Comparison of ENCODE assay signal across 8 cellular contexts in genomic region chr12:96399919-96400630, GRCh38. TPM values are rescaled to one million over a fixed set of nuclear protein-coding genes. Genes with fewer than 3 reads are reported as not detected.
DNase-seq lines count a peak whose midpoint lies in the region; ATAC-seq and TF ChIP-seq lines count a peak whose summit lies in the region.

Gene CDK17, minus strand, starts transcription at chr12:96400439. Its CDS starts 65,603 bp downstream, at chr12:96334836.

- H2BK5ac ChIP-seq in IMR-90 (ENCODE audit: low read depth, low read length, poor library complexity, severe bottlenecking): peak within 1 kb of the TSS; percentile 95

- peak within 1 kb of the TSS; percentile 97 for H3K18ac ChIP-seq in IMR-90 (ENCODE audit: low read depth, low read length)

- H3K14ac ChIP-seq in IMR-90 (replicated peaks; ENCODE audit: low read depth, low read length): peak within 1 kb of the TSS; percentile 91

- peak within 1 kb of the TSS; percentile 97 for H3K23ac ChIP-seq in IMR-90 (ENCODE audit: low read depth, low read length)

- peak within 1 kb of the TSS; percentile 93 for H2AK5ac ChIP-seq in IMR-90 (ENCODE audit: low read depth, low read length)

- H2AFZ ChIP-seq in IMR-90 (replicated peaks; ENCODE audit: low read length, poor library complexity) (peak within 1 kb of the TSS; percentile 91), OCI-LY3 (ENCODE audit: low read depth, low read length) (peak within 1 kb of the TSS; percentile 100)

- 0 out of 2 replicates have a peak, but pooled peaks cover 2% of the 10 kb centered on the region for H3K9me1 ChIP-seq in IMR-90 (ENCODE audit: insufficient read depth, low read length)

- H3K4me3 ChIP-seq in IMR-90 (ENCODE audit: insufficient read depth, low read depth, low read length) (peak within 1 kb of the TSS; percentile 82), OCI-LY3 (ENCODE audit: low read length) (peak within 1 kb of the TSS; percentile 95), epithelial cell of proximal tubule (ENCODE audit: low read depth, low read length) (peak within 1 kb of the TSS; percentile 82), mucosa of stomach (ENCODE audit: low read length) (peak within 1 kb of the TSS; percentile 43)

- TF ChIP-seq CTCF in IMR-90 (conservative IDR thresholded peaks at IDR 0.05; ENCODE audit: low read depth, low read length): peak; percentile 59
- TF ChIP-seq CTCF in OCI-LY3 (IDR thresholded peaks at IDR 0.05; ENCODE audit: low read depth, low read length): no peak; the same call in 1 of the 2 replicates
- TF ChIP-seq CTCF in epithelial cell of proximal tubule (conservative IDR thresholded peaks at IDR 0.05; ENCODE audit: low read depth, low read length): peak; percentile 43

- H3K79me2 ChIP-seq in OCI-LY3 (ENCODE audit: low read length): peaks cover 45% of the 10 kb centered on the region

- H3K36me3 ChIP-seq in IMR-90 (ENCODE audit: control insufficient read depth, insufficient read depth, low read length) (no peaks in the 10 kb centered on the region), OCI-LY3 (replicated peaks; ENCODE audit: low read depth, low read length) (no peaks in the 10 kb centered on the region), mucosa of stomach (ENCODE audit: control insufficient read depth, insufficient read depth, low read length) (no peaks in the 10 kb centered on the region)

- peak within 1 kb of the TSS; percentile 87; the same call in 2 of the 3 replicates for H2BK15ac ChIP-seq in IMR-90 (ENCODE audit: low read depth, low read length)

- TF ChIP-seq POLR2A in IMR-90 (IDR thresholded peaks at IDR 0.05; ENCODE audit: low read depth, low read length): peak; percentile 84

- peak; percentile 38 for TF ChIP-seq RAD21 in IMR-90 (IDR thresholded peaks at IDR 0.05; ENCODE audit: low read length)

- H3K27me3 ChIP-seq in IMR-90 (ENCODE audit: control insufficient read depth, insufficient read depth, low read length) (no peaks in the 10 kb centered on the region), OCI-LY3 (ENCODE audit: low read depth, low read length) (no peaks in the 10 kb centered on the region), mucosa of stomach (ENCODE audit: control insufficient read depth, insufficient read depth, low read length) (no peaks in the 10 kb centered on the region)

- dilution Hi-C loops in IMR-90 (cut with HindIII; ENCODE audit: low sequenced_read_pairs, unreplicated experiment): no loop called here

- in situ Hi-C loops in IMR-90 (cut with MboI; ENCODE audit: low sequenced_read_pairs): loop anchor here (5.0 kb wide), 2 partner anchors 87 to 338 kb away; partner anchors contain the start of gene CFAP54

- peak within 1 kb of the TSS; percentile 75 for H2BK20ac ChIP-seq in IMR-90 (ENCODE audit: low read depth, low read length)

- ATAC-seq in GM21526 (IDR thresholded peaks at IDR 0.05; ENCODE audit: low FRiP score, unreplicated experiment) (peak; percentile 42), IMR-90 (ENCODE audit: low read depth) (peak; percentile 82)

- no TSS peak for BruUV-seq in IMR-90 (replicated peaks; lab: Mats Ljungman, UMichigan)

- H3K27ac ChIP-seq in IMR-90 (ENCODE audit: insufficient read depth, low read length): peak within 1 kb of the TSS; percentile 95
- H3K27ac ChIP-seq in OCI-LY3 (ENCODE audit: low read length): peak within 1 kb of the TSS; percentile 87

- H4K5ac ChIP-seq in IMR-90 (ENCODE audit: low read depth, low read length): peak within 1 kb of the TSS; percentile 85

- intact Hi-C loops in IMR-90 (cut with micrococcal nuclease): loop anchor here (1.0 to 10.0 kb wide), 6 partner anchors 27 to 365 kb away; partner anchors contain the start of genes CFAP54 and LTA4H

- CTCF ChIA-PET in IMR-90 (lab: Yijun Ruan, JAX): interaction anchor here (0.6 to 1.9 kb wide), 3 partner anchors 11 to 162 kb away, joined by 3 to 6 read pairs (median 3); no protein-coding TSS in a partner anchor

- peak within 1 kb of the TSS; percentile 83 for H2BK120ac ChIP-seq in IMR-90 (ENCODE audit: low read depth, low read length)

- H3K9ac ChIP-seq in IMR-90 (ENCODE audit: low read depth, low read length) (peak within 1 kb of the TSS; percentile 96), OCI-LY3 (ENCODE audit: low read length) (peak within 1 kb of the TSS; percentile 86), mucosa of stomach (ENCODE audit: low read length) (peak within 1 kb of the TSS; percentile 86)

- peak within 1 kb of the TSS; percentile 85 for H2AK9ac ChIP-seq in IMR-90 (replicated peaks; ENCODE audit: low read depth, low read length, poor library complexity)

- POLR2A ChIA-PET in IMR-90 (lab: Charles Lee; ENCODE audit: unreplicated experiment): interaction anchor here (0.5 to 0.8 kb wide), 3 partner anchors 17 to 231 kb away, joined by 3 to 6 read pairs (median 3); no protein-coding TSS in a partner anchor

- no peaks in the 10 kb centered on the region for H3K9me3 ChIP-seq in IMR-90 (ENCODE audit: control insufficient read depth, insufficient read depth, low read length)
- H3K9me3 ChIP-seq in OCI-LY3 (ENCODE audit: insufficient read depth, low read length): no peaks in the 10 kb centered on the region
- no peaks in the 10 kb centered on the region for H3K9me3 ChIP-seq in mucosa of stomach (ENCODE audit: control insufficient read depth, low read length)

- WGBS in IMR-90 (ENCODE audit: extremely low coverage in 2 of 2, insufficient read length in 1 of 2), 2 experiments: 1% methylated on average over 51 of the region's 112 CpGs; no CpG with 5 or more reads in 1 of the 2 experiments

- peak within 1 kb of the TSS; percentile 80 for H3K4ac ChIP-seq in IMR-90 (ENCODE audit: low read depth, low read length)

- peak within 1 kb of the TSS; percentile 100 for H3K4me2 ChIP-seq in IMR-90 (ENCODE audit: low read depth, low read length)
- H3K4me2 ChIP-seq in OCI-LY3 (ENCODE audit: low read length): peak within 1 kb of the TSS; percentile 99

- H4K91ac ChIP-seq in IMR-90 (ENCODE audit: insufficient read depth, low read depth, low read length): peak within 1 kb of the TSS; percentile 76

- peaks cover 0 to 20% of the 10 kb centered on the region in 2 experiments; a peak in 2 of 4 replicates for H3K79me1 ChIP-seq in IMR-90 (ENCODE audit: low read depth in 1 of 2, low read length in 2 of 2)

- H3K4me1 ChIP-seq in IMR-90 (ENCODE audit: control insufficient read depth, insufficient read depth, low read length): peaks cover 2% of the 10 kb centered on the region; the same call in 1 of the 2 replicates
- peaks cover 32% of the 10 kb centered on the region for H3K4me1 ChIP-seq in OCI-LY3 (ENCODE audit: low read length)
- peaks cover 13% of the 10 kb centered on the region for H3K4me1 ChIP-seq in mucosa of stomach (ENCODE audit: control insufficient read depth, insufficient read depth, low read length)

- H4K20me1 ChIP-seq in IMR-90 (ENCODE audit: insufficient read depth, low read length): peaks cover 34% of the 10 kb centered on the region
- H4K20me1 ChIP-seq in OCI-LY3 (ENCODE audit: insufficient read depth, low read length): peaks cover 29% of the 10 kb centered on the region

- peak within 1 kb of the TSS; percentile 81 to 94 for H4K8ac ChIP-seq in IMR-90 (ENCODE audit: low read depth in 2 of 2, low read length in 2 of 2)

- peak within 1 kb of the TSS; percentile 92 for H3K56ac ChIP-seq in IMR-90 (ENCODE audit: extremely low read depth, insufficient read depth, low read length)

- peak; percentile 16 for DNase-seq in DMS 273 treated with DMSO at 0.1 percent for 48 hours (lab: John Stamatoyannopoulos, UW)
- peak; percentile 83 for DNase-seq in IMR-90
- peak; percentile 81 for DNase-seq in activated T-cell treated with anti-CD3 and anti-CD28 coated beads for 4 hours
- DNase-seq in epithelial cell of proximal tubule (ENCODE audit: low read depth): no peak
- peak; percentile 89 for DNase-seq in stimulated activated CD8-positive, alpha-beta memory T cell treated with anti-CD3 and anti-CD28 coated beads, Interleukin-4, amount 100 ng/mL, for 48 hours

TF ChIP-seq in IMR-90, 13 proteins besides CTCF, POLR2A, EP300 and RAD21:
- TF ChIP-seq MAZ (IDR thresholded peaks at IDR 0.05; ENCODE audit: borderline replicate concordance, low read depth, low read length) (peak; percentile 93), MAFK (IDR thresholded peaks at IDR 0.05; ENCODE audit: low read depth, low read length) (no peak), BHLHE40 (IDR thresholded peaks at IDR 0.05; ENCODE audit: low read depth, low read length) (peak; percentile 37; the same call in 1 of the 2 replicates), USF2 (IDR thresholded peaks at IDR 0.05; ENCODE audit: low read depth, low read length) (no peak), CEBPB (IDR thresholded peaks at IDR 0.05; ENCODE audit: low read depth, low read length) (no peak), RFX5 (IDR thresholded peaks at IDR 0.05; ENCODE audit: low read depth, low read length) (no peak), MXI1 (IDR thresholded peaks at IDR 0.05; ENCODE audit: borderline replicate concordance, low read depth, low read length) (peak; percentile 10; the same call in 1 of the 2 replicates), RCOR1 (IDR thresholded peaks at IDR 0.05; ENCODE audit: insufficient replicate concordance, low read length) (no peak), CHD1 (IDR thresholded peaks at IDR 0.05; ENCODE audit: low read depth, low read length) (peak; percentile 88; the same call in 1 of the 2 replicates), FOS (IDR thresholded peaks at IDR 0.05; ENCODE audit: low read depth, low read length) (no peak), ELK1 (IDR thresholded peaks at IDR 0.05; ENCODE audit: borderline replicate concordance, low read depth, low read length) (no peak), SMC3 (IDR thresholded peaks at IDR 0.05; ENCODE audit: low read depth, low read length) (0 out of 2 replicates have a peak, but pooled peaks have one; percentile 16)
TF ChIP-seq in IMR-90: peak in this region for 5.

RNA-seq across cellular contexts. Expression of gene CDK17, which starts in this region (rescaled TPM):
- 50.2 and 58.9 TPM in 2 replicates for total RNA-seq in IMR-90 (2012; rRNA removed)
- polyA plus RNA-seq in IMR-90 (2012; rRNA removed): 14.5 and 15.4 TPM in 2 replicates
- polyA plus RNA-seq in IMR-90 (2012; cell fraction: cytosol; rRNA removed): 6.0 and 8.4 TPM in 2 replicates
- polyA plus RNA-seq in IMR-90 (2012; cell fraction: nucleus; rRNA removed; ENCODE audit: low replicate concordance): 8.1 and 41.6 TPM in 2 replicates
- total RNA-seq in epithelial cell of proximal tubule: 22.0 and 29.7 TPM in 2 replicates

Comparison
In these comparisons a context has a peak if more than half of its experiments do, and no peak if none do; other contexts are left out.
1. H3K4me3 ChIP-seq: peak in every context shown above with its lines; median percentile 95 in OCI-LY3; 82 in IMR-90; 82 in epithelial cell of proximal tubule; 43 in mucosa of stomach.